28 cellular contexts compared by ENCODE assay signal in the genomic region with DNA sequence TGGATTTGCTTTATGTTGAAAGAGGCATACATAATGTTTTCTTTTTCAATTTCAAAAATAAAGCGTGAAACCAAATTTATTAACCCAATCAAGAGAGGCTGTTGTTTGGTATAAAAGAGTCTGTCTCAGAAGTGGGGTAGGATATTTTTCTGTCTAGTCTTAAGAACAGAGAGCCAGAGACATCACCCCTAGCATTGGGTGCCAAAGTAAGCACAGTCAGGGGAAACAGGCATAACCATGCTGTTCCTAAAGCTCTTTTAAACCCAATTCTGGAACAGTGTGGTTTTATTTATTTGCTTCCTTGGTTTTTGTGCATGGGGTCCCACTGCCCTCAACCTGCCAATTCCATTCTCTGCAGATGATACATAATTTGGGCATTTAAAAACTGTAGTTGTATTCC.
"Had no signal": no experiment of that assay in that cellular context is flagged by ENCODE, and none has a peak within 500 bp of the region (broad histone marks: within the 10 kb centered on the region; RNA-seq: fewer than 3 reads in every experiment).

No MANE protein-coding gene starts in this region.

- H3K9me3 ChIP-seq: adrenal gland, Peyer's patch, SJSA1 had no signal

- DNase-seq: activated CD4-positive, alpha-beta T cell treated with anti-CD3 and anti-CD28 coated beads, Interleukin-2, amount 10 ng/mL, durations not matched to agents 24 days and 14 days; activated CD4-positive, alpha-beta T cell treated with anti-CD3 and anti-CD28 coated beads, Interleukin-2, amount 50 U/mL, for 48 hours; activated gamma-delta T cell; activated naive CD4-positive, alpha-beta T cell treated with anti-CD3 and anti-CD28 coated beads for 36 hours; activated naive CD8-positive, alpha-beta T cell treated with anti-CD3 and anti-CD28 coated beads, Interleukin-2, amount 10 ng/mL, durations not matched to agents 7 days and 5 days; activated T-cell treated with anti-CD3 and anti-CD28 coated beads for 4 hours; activated T-cell treated with anti-CD3 and anti-CD28 coated beads, Interleukin-2, amount 50 U/mL, for 48 hours; adrenal gland; aorta; Karpas-422; MM.1S; NCI-H1105; NCI-H1436; NCI-H1694 treated with DMSO at 0.1 percent for 48 hours; NCI-H2081; NCI-H510A treated with DMSO at 0.1 percent for 48 hours; NCI-H69; Peyer's patch; SHP77 had no signal

- H3K9me3 Mint-ChIP-seq: activated CD4-positive, alpha-beta T cell treated with anti-CD3 and anti-CD28 coated beads, Interleukin-2, amount 10 ng/mL, durations not matched to agents 24 days and 14 days; activated naive CD4-positive, alpha-beta T cell treated with anti-CD3 and anti-CD28 coated beads for 36 hours; activated naive CD8-positive, alpha-beta T cell treated with anti-CD3 and anti-CD28 coated beads, Interleukin-2, amount 10 ng/mL, durations not matched to agents 7 days and 5 days; activated T-helper 17 cell treated with anti-CD3 and anti-CD28 coated beads, Interleukin-2, amount 50 U/mL, for 72 hours; brain; central memory CD8-positive, alpha-beta T cell; T-helper 1 cell treated with Interleukin-12 subunit alpha and Interleukin-12 subunit beta and Interleukin-4 antibody, amounts not matched to agents 30 μg/mL and 1 μg/mL, for 36 hours had no signal

- H3K4me3 Mint-ChIP-seq: activated CD4-positive, alpha-beta T cell treated with anti-CD3 and anti-CD28 coated beads, Interleukin-2, amount 10 ng/mL, durations not matched to agents 24 days and 14 days; activated naive CD4-positive, alpha-beta T cell treated with anti-CD3 and anti-CD28 coated beads for 36 hours; activated naive CD8-positive, alpha-beta T cell treated with anti-CD3 and anti-CD28 coated beads, Interleukin-2, amount 10 ng/mL, durations not matched to agents 7 days and 5 days; activated T-helper 17 cell treated with anti-CD3 and anti-CD28 coated beads, Interleukin-2, amount 50 U/mL, for 72 hours; brain; central memory CD8-positive, alpha-beta T cell; T-helper 1 cell treated with Interleukin-12 subunit alpha and Interleukin-12 subunit beta and Interleukin-4 antibody, amounts not matched to agents 30 μg/mL and 1 μg/mL, for 36 hours had no signal

- H3K27me3 Mint-ChIP-seq: activated CD4-positive, alpha-beta T cell treated with anti-CD3 and anti-CD28 coated beads, Interleukin-2, amount 10 ng/mL, durations not matched to agents 24 days and 14 days; activated naive CD8-positive, alpha-beta T cell treated with anti-CD3 and anti-CD28 coated beads, Interleukin-2, amount 10 ng/mL, durations not matched to agents 7 days and 5 days; activated T-helper 17 cell treated with anti-CD3 and anti-CD28 coated beads, Interleukin-2, amount 50 U/mL, for 72 hours; brain; central memory CD8-positive, alpha-beta T cell had no signal

- H3K27me3 ChIP-seq: adrenal gland, Peyer's patch, SJSA1 had no signal

- H3K27ac Mint-ChIP-seq: activated naive CD4-positive, alpha-beta T cell treated with anti-CD3 and anti-CD28 coated beads for 36 hours; activated naive CD8-positive, alpha-beta T cell treated with anti-CD3 and anti-CD28 coated beads, Interleukin-2, amount 10 ng/mL, durations not matched to agents 7 days and 5 days; T-helper 1 cell treated with Interleukin-12 subunit alpha and Interleukin-12 subunit beta and Interleukin-4 antibody, amounts not matched to agents 30 μg/mL and 1 μg/mL, for 36 hours had no signal

- H3K27ac ChIP-seq: adrenal gland, Peyer's patch, RWPE1, SJSA1 had no signal

- H3K36me3 ChIP-seq: SJSA1 had no signal

- ATAC-seq: activated CD4-positive, CD25-positive, alpha-beta regulatory T cell treated with anti-CD3 and anti-CD28 coated beads, Interleukin-2, amount 50 U/mL, for 24 hours; activated T-helper 17 cell treated with anti-CD3 and anti-CD28 coated beads, Interleukin-2, amount 50 U/mL, for 72 hours; K562; SK-N-SH treated with all-trans-retinoic acid at 6 μM for 48 hours had no signal

- H3K4me3 ChIP-seq: adrenal gland, K562, Peyer's patch, SJSA1 had no signal

- H3K4me1 ChIP-seq: adrenal gland, Peyer's patch, SJSA1 had no signal
